ENCODE assay signal across 24 cellular contexts in genomic region chr15:68318931-68319909, GRCh38.
"Had no signal": no experiment of that assay in that cellular context is flagged by ENCODE, and none has a peak within 500 bp of the region (broad histone marks: within the 10 kb centered on the region; RNA-seq: fewer than 3 reads in every experiment).

No MANE protein-coding gene starts in this region.

- H3K36me3 ChIP-seq: colonic mucosa, neutrophil, tibial nerve, vagina had no signal

- H3K27ac Mint-ChIP-seq: activated CD4-positive, alpha-beta memory T cell treated with anti-CD3 and anti-CD28 coated beads for 36 hours; activated naive CD4-positive, alpha-beta T cell treated with anti-CD3 and anti-CD28 coated beads, Interleukin-2, amount 50 U/mL, for 72 hours; activated T-helper 1 cell treated with anti-CD3 and anti-CD28 coated beads, Interleukin-12 subunit alpha, Interleukin-12 subunit beta, Interleukin-2, Interleukin-4 antibody, amounts not matched to agents 30 ng/mL and 10 ng/mL and 1 ng/mL, durations not matched to agents 14 hours and 24 hours and 36 hours; memory B cell; naive B cell had no signal

- H3K36me3 Mint-ChIP-seq: activated CD4-positive, alpha-beta memory T cell treated with anti-CD3 and anti-CD28 coated beads for 36 hours; activated naive CD4-positive, alpha-beta T cell treated with anti-CD3 and anti-CD28 coated beads, Interleukin-2, amount 50 U/mL, for 72 hours; memory B cell; naive B cell had no signal

- ATAC-seq: activated naive CD4-positive, alpha-beta T cell treated with anti-CD3 and anti-CD28 coated beads, Interleukin-2, amount 50 U/mL, for 72 hours; body of pancreas; mucosa of descending colon; stimulated activated naive CD8-positive, alpha-beta T cell treated with anti-CD3 and anti-CD28 coated beads, Interleukin-15, Interleukin-2, amounts not matched to agents 100 U/mL and 50 U/mL, for 24 hours had no signal

- H3K4me3 ChIP-seq: body of pancreas, colonic mucosa, left ventricle myocardium inferior, mucosa of descending colon, tibial nerve, vagina had no signal

- H3K9me3 ChIP-seq: body of pancreas, colonic mucosa, left ventricle myocardium inferior, mucosa of descending colon, neutrophil, tibial nerve, vagina had no signal

- DNase-seq: activated CD4-positive, alpha-beta memory T cell treated with anti-CD3 and anti-CD28 coated beads for 36 hours; activated gamma-delta T cell treated with Interleukin-2 at 50 U/mL for 16 hours; activated T-cell treated with anti-CD3 and anti-CD28 coated beads for 4 hours; amniotic stem cell; caudate nucleus; colonic mucosa; erythroblast; hypothalamus; left ventricle myocardium inferior; mucosa of descending colon; naive B cell; stimulated activated CD4-positive, alpha-beta T cell treated with anti-CD3 and anti-CD28 coated beads, Interleukin-12 subunit alpha, Interleukin-12 subunit beta, amount 100 ng/mL, for 4 hours; stimulated activated CD4-positive, alpha-beta T cell treated with anti-CD3 and anti-CD28 coated beads, Interleukin-2, amount 100 ng/mL, for 24 hours; stimulated activated naive CD8-positive, alpha-beta T cell treated with anti-CD3 and anti-CD28 coated beads, Interleukin-15, Interleukin-2, amounts not matched to agents 100 U/mL and 50 U/mL, for 24 hours; substantia nigra; SW 1271 had no signal

- H3K4me1 ChIP-seq: body of pancreas, colonic mucosa, parathyroid adenoma, vagina had no signal

- H3K9ac ChIP-seq: parathyroid adenoma had no signal

- H3K9me3 Mint-ChIP-seq: activated CD4-positive, alpha-beta memory T cell treated with anti-CD3 and anti-CD28 coated beads for 36 hours; activated naive CD4-positive, alpha-beta T cell treated with anti-CD3 and anti-CD28 coated beads, Interleukin-2, amount 50 U/mL, for 72 hours; activated T-helper 1 cell treated with anti-CD3 and anti-CD28 coated beads, Interleukin-12 subunit alpha, Interleukin-12 subunit beta, Interleukin-2, Interleukin-4 antibody, amounts not matched to agents 30 ng/mL and 10 ng/mL and 1 ng/mL, durations not matched to agents 14 hours and 24 hours and 36 hours; memory B cell; naive B cell had no signal

- H3K4me1 Mint-ChIP-seq: naive B cell had no signal

- H3K27me3 ChIP-seq: body of pancreas, colonic mucosa, neutrophil, tibial nerve, vagina had no signal

- H3K4me3 Mint-ChIP-seq: activated CD4-positive, alpha-beta memory T cell treated with anti-CD3 and anti-CD28 coated beads for 36 hours; activated T-helper 1 cell treated with anti-CD3 and anti-CD28 coated beads, Interleukin-12 subunit alpha, Interleukin-12 subunit beta, Interleukin-2, Interleukin-4 antibody, amounts not matched to agents 30 ng/mL and 10 ng/mL and 1 ng/mL, durations not matched to agents 14 hours and 24 hours and 36 hours; memory B cell; naive B cell had no signal

- H3K27ac ChIP-seq: body of pancreas, colonic mucosa, left ventricle myocardium inferior, neutrophil, parathyroid adenoma, tibial nerve, vagina had no signal
